ENCODE assay signal across 14 cellular contexts in the genomic region with DNA sequence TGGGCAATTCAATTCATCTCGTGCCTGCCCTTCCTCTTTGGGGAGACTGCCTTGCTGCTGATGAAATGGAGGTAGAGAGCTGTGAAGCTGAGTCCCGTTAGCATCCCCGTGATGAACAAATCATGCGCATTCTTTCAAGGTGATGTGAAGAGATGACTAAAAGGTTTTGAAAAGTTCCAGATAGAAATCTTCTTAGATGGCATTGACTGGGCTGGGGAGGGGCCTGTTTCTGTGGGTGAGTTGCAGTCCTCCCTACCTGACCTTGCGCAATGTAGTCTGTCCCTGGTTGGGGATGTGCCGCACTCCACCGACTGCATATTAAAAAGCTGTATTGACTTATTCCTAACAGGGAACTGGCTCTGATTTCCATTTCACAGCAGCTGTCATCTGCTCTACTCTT.
"Had no signal": no experiment of that assay in that cellular context is flagged by ENCODE, and none has a peak within 500 bp of the region (broad histone marks: within the 10 kb centered on the region; RNA-seq: fewer than 3 reads in every experiment).

No MANE protein-coding gene starts in this region.

- H3K36me3 ChIP-seq: ascending aorta, colonic mucosa, heart left ventricle, ovary, stomach, uterus had no signal

- H3K4me3 ChIP-seq: ascending aorta, colonic mucosa, heart left ventricle, ovary, stomach, uterus had no signal

- DNase-seq: activated CD4-positive, alpha-beta memory T cell treated with anti-CD3 and anti-CD28 coated beads for 36 hours; activated gamma-delta T cell treated with Interleukin-2 at 50 U/mL for 16 hours; activated naive CD8-positive, alpha-beta T cell treated with anti-CD3 and anti-CD28 coated beads, Interleukin-2, amount 10 ng/mL, durations not matched to agents 7 days and 5 days; activated T-cell treated with anti-CD3 and anti-CD28 coated beads, Interleukin-2, amount 50 U/mL, for 4 hours; colonic mucosa; foreskin melanocyte; heart left ventricle; left ventricle myocardium superior; ovary; stimulated activated CD4-positive, alpha-beta T cell treated with anti-CD3 and anti-CD28 coated beads, Interleukin-4, amount 100 ng/mL, for 4 hours; stomach; T-helper 9 cell; uterus had no signal

- H3K9me3 ChIP-seq: ascending aorta, colonic mucosa, heart left ventricle, ovary, stomach, uterus had no signal

- H3K4me1 ChIP-seq: ascending aorta, colonic mucosa, stomach, uterus had no signal

- H3K27me3 ChIP-seq: ascending aorta, colonic mucosa, heart left ventricle, ovary, stomach, uterus had no signal

- H3K27ac ChIP-seq: ascending aorta, colonic mucosa, heart left ventricle, ovary, stomach, uterus had no signal
